In the genomic region with DNA sequence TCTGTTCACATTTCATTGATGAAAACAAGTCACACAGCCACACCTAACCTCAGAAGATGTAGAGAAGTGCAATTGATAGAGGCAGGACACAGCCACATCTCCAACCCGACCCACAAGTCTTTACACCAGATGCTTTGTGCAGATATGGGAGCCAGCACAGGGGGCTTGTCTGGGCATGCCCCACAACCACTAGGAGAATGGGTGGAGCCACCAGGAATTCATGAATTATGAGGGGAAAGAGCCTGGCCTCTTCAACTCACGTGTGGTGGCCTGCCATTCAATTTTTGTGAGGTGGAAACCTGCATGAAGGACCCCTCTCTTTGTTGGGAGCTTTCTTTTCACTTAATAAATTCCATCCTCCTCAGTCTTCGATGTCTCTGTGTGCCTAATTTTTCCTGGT, we compare ENCODE assay signal across 1 cellular context.
TF ChIP-seq lines count a peak whose summit lies in the region.

No MANE protein-coding gene starts in this region.

TF ChIP-seq in HEK293, 187 proteins besides CTCF, POLR2A, EP300 and RAD21 (continued from another document):
- TF ChIP-seq ZNF837 (tag by site-specific recombination; IDR thresholded peaks at IDR 0.05) (no peak), ZNF2 (tag by site-specific recombination; IDR thresholded peaks at IDR 0.05) (no peak), SP2 (tag by site-specific recombination; IDR thresholded peaks at IDR 0.05) (no peak), RBAK (tag by site-specific recombination; IDR thresholded peaks at IDR 0.05) (no peak)
- TF ChIP-seq, protein P1, sequence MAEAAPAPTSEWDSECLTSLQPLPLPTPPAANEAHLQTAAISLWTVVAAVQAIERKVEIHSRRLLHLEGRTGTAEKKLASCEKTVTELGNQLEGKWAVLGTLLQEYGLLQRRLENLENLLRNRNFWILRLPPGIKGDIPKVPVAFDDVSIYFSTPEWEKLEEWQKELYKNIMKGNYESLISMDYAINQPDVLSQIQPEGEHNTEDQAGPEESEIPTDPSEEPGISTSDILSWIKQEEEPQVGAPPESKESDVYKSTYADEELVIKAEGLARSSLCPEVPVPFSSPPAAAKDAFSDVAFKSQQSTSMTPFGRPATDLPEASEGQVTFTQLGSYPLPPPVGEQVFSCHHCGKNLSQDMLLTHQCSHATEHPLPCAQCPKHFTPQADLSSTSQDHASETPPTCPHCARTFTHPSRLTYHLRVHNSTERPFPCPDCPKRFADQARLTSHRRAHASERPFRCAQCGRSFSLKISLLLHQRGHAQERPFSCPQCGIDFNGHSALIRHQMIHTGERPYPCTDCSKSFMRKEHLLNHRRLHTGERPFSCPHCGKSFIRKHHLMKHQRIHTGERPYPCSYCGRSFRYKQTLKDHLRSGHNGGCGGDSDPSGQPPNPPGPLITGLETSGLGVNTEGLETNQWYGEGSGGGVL (tag by site-specific recombination; IDR thresholded peaks at IDR 0.05) = no peak
- TF ChIP-seq, protein P2, sequence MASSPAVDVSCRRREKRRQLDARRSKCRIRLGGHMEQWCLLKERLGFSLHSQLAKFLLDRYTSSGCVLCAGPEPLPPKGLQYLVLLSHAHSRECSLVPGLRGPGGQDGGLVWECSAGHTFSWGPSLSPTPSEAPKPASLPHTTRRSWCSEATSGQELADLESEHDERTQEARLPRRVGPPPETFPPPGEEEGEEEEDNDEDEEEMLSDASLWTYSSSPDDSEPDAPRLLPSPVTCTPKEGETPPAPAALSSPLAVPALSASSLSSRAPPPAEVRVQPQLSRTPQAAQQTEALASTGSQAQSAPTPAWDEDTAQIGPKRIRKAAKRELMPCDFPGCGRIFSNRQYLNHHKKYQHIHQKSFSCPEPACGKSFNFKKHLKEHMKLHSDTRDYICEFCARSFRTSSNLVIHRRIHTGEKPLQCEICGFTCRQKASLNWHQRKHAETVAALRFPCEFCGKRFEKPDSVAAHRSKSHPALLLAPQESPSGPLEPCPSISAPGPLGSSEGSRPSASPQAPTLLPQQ (tag by site-specific recombination; IDR thresholded peaks at IDR 0.05) = no peak
- TF ChIP-seq, protein P3, sequence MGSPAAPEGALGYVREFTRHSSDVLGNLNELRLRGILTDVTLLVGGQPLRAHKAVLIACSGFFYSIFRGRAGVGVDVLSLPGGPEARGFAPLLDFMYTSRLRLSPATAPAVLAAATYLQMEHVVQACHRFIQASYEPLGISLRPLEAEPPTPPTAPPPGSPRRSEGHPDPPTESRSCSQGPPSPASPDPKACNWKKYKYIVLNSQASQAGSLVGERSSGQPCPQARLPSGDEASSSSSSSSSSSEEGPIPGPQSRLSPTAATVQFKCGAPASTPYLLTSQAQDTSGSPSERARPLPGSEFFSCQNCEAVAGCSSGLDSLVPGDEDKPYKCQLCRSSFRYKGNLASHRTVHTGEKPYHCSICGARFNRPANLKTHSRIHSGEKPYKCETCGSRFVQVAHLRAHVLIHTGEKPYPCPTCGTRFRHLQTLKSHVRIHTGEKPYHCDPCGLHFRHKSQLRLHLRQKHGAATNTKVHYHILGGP (tag by site-specific recombination; IDR thresholded peaks at IDR 0.05) = no peak
- TF ChIP-seq, protein P4, sequence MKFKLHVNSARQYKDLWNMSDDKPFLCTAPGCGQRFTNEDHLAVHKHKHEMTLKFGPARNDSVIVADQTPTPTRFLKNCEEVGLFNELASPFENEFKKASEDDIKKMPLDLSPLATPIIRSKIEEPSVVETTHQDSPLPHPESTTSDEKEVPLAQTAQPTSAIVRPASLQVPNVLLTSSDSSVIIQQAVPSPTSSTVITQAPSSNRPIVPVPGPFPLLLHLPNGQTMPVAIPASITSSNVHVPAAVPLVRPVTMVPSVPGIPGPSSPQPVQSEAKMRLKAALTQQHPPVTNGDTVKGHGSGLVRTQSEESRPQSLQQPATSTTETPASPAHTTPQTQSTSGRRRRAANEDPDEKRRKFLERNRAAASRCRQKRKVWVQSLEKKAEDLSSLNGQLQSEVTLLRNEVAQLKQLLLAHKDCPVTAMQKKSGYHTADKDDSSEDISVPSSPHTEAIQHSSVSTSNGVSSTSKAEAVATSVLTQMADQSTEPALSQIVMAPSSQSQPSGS (tag by site-specific recombination; IDR thresholded peaks at IDR 0.05; ENCODE audit: low read depth) = no peak
TF ChIP-seq in HEK293: peak in this region for 2.
